8 cellular contexts compared by ENCODE assay signal in genomic region chr4:82989567-82990429, GRCh38. TPM values are rescaled to one million over a fixed set of nuclear protein-coding genes. Genes with fewer than 3 reads are reported as not detected.
DNase-seq lines count a peak whose midpoint lies in the region; ATAC-seq and TF ChIP-seq lines count a peak whose summit lies in the region.

No MANE protein-coding gene starts in this region.

- TF ChIP-seq CTCF in HL-60 (IDR thresholded peaks at IDR 0.05; ENCODE audit: insufficient read depth, low read length) (no peak), fibroblast of the aortic adventitia (IDR thresholded peaks at IDR 0.05; ENCODE audit: insufficient read depth, low read length) (no peak)

- no peaks in the 10 kb centered on the region for H3K27me3 ChIP-seq in HL-60 (ENCODE audit: insufficient read depth, poor library complexity, severe bottlenecking)

- ATAC-seq in GM21381 (IDR thresholded peaks at IDR 0.05; ENCODE audit: unreplicated experiment): peak; percentile 91

- H3K4me3 ChIP-seq in HL-60 (replicated peaks; ENCODE audit: insufficient read depth, low read length) (no peak overlapping the region), fibroblast of the aortic adventitia (ENCODE audit: low read depth, low read length) (peak overlapping the region; percentile 32)

- DNase-seq in EL (peak; percentile 28), HL-60 (ENCODE audit: low read depth in 1 of 2, low spot score in 1 of 2) (peak in 1 of 2 experiments; percentile 3), fibroblast of the aortic adventitia (ENCODE audit: low read depth) (peak; percentile 25), NCI-H1105 (lab: John Stamatoyannopoulos, UW) (no peak), middle frontal gyrus (ENCODE audit: extremely low spot score, low spot score) (no peak), NCI-H524 treated with DMSO at 0.1 percent for 48 hours (lab: John Stamatoyannopoulos, UW) (no peak)
- no peak for DNase-seq in stimulated activated CD4-positive, alpha-beta T cell treated with anti-CD3 and anti-CD28 coated beads, Interleukin-2, amount 100 ng/mL, for 48 hours

- H3K27ac ChIP-seq in HL-60 (replicated peaks): peak overlapping the region; percentile 13; the same call in 1 of the 2 replicates

RNA-seq across cellular contexts. Expression of gene LIN54, which starts 20.8 kb away (rescaled TPM):
- total RNA-seq in fibroblast of the aortic adventitia (ENCODE audit: low replicate concordance): 5.1 and 42.5 TPM in 2 replicates

RNA-seq across cellular contexts. Expression of gene COPS4, which starts 45.2 kb away (rescaled TPM):
- 37.5 and 69.3 TPM in 2 replicates for total RNA-seq in fibroblast of the aortic adventitia (ENCODE audit: low replicate concordance)

Comparison
In these comparisons a context has a peak if more than half of its experiments do, and no peak if none do; other contexts are left out.
1. DNase-seq: peak in EL (single experiment) and fibroblast of the aortic adventitia (single experiment); none in stimulated activated CD4-positive, alpha-beta T cell treated with anti-CD3 and anti-CD28 coated beads, Interleukin-2, amount 100 ng/mL, for 48 hours (0 of 2), NCI-H1105 (single experiment), middle frontal gyrus (single experiment) and NCI-H524 treated with DMSO at 0.1 percent for 48 hours (single experiment).